1 cellular context compared by ENCODE assay signal in genomic region chr5:150449491-150450339, GRCh38.
TF ChIP-seq lines count a peak whose summit lies in the region.

TSS of gene RPS14 (minus strand) at chr5:150449739. CDS start at chr5:150447733, 2,006 bp downstream.

TF ChIP-seq in K562, 482 proteins besides CTCF, POLR2A, EP300 and RAD21 (continued from another document and continues in another):
- TF ChIP-seq E2F4 (CRISPR knock-in tag; IDR thresholded peaks at IDR 0.05; ENCODE audit: low read depth) (peak; percentile 86), ETV1 (tag; conservative IDR thresholded peaks at IDR 0.05; ENCODE audit: low read depth) (peak; percentile 97), JUND (IDR thresholded peaks at IDR 0.05; ENCODE audit: borderline replicate concordance, low read depth, low read length) (peak; percentile 61), JUND (tag; IDR thresholded peaks at IDR 0.05; ENCODE audit: borderline replicate concordance, low read depth, low read length) (peak; percentile 68; the same call in 1 of the 3 replicates), GABPB1 (CRISPR knock-in tag; IDR thresholded peaks at IDR 0.05) (peak; percentile 98), NFATC3 (IDR thresholded peaks at IDR 0.05) (peak; percentile 33; the same call in 1 of the 2 replicates), ARID4B (CRISPR knock-in tag; IDR thresholded peaks at IDR 0.05) (peak; percentile 79), CREB3 (tag; conservative IDR thresholded peaks at IDR 0.05; ENCODE audit: low read depth) (peak; percentile 83; the same call in 1 of the 2 replicates), ZNF589 (CRISPR knock-in tag; IDR thresholded peaks at IDR 0.05; ENCODE audit: low read depth) (peak; percentile 66), NRF1 (conservative IDR thresholded peaks at IDR 0.05 in 1 of 2, IDR thresholded peaks at IDR 0.05 in 1 of 2) (0 out of 4 replicates have a peak, but pooled peaks of 1 of the 2 experiments have one; percentile 16), PTTG1 (tag; IDR thresholded peaks at IDR 0.05; ENCODE audit: low read depth) (0 out of 2 replicates have a peak, but pooled peaks have one; percentile 33), SMARCB1 (IDR thresholded peaks at IDR 0.05; ENCODE audit: insufficient read length, low read depth) (no peak), SREBF2 (CRISPR knock-in tag; IDR thresholded peaks at IDR 0.05) (0 out of 2 replicates have a peak, but pooled peaks have one; percentile 80), ZNF280B (CRISPR knock-in tag; IDR thresholded peaks at IDR 0.05) (no peak), ARNT (IDR thresholded peaks at IDR 0.05) (peak; percentile 57 to 89; a peak in 3 of 4 replicates), ZNF354B (CRISPR knock-in tag; IDR thresholded peaks at IDR 0.05) (no peak), XRCC5 (IDR thresholded peaks at IDR 0.05; ENCODE audit: low read depth, low read length) (peak; percentile 85; the same call in 1 of the 2 replicates), PHF20 (IDR thresholded peaks at IDR 0.05; ENCODE audit: partially characterized antibody) (peak; percentile 100), CBX3 (IDR thresholded peaks at IDR 0.05; ENCODE audit: borderline replicate concordance in 1 of 2, low read length in 2 of 2) (peak in 1 of 2 experiments; percentile 96; a peak in 2 of 3 replicates), MBD1 (CRISPR knock-in tag; IDR thresholded peaks at IDR 0.05) (no peak), KDM4B (IDR thresholded peaks at IDR 0.05; ENCODE audit: borderline replicate concordance in 2 of 2, low read depth in 1 of 2) (peak in 1 of 2 experiments; percentile 96; a peak in 2 of 4 replicates), TFE3 (CRISPR knock-in tag; IDR thresholded peaks at IDR 0.05) (no peak; the same call in 1 of the 2 replicates), HEY1 (CRISPR knock-in tag; IDR thresholded peaks at IDR 0.05; ENCODE audit: borderline replicate concordance) (0 out of 2 replicates have a peak, but pooled peaks have one; percentile 20), ZNF717 (CRISPR knock-in tag; IDR thresholded peaks at IDR 0.05) (0 out of 2 replicates have a peak, but pooled peaks have one; percentile 12), ZBTB11 (CRISPR knock-in tag; IDR thresholded peaks at IDR 0.05) (peak in 2 of 3 experiments; percentile 48 to 92; a peak in 3 of 6 replicates), THAP7 (CRISPR knock-in tag; IDR thresholded peaks at IDR 0.05) (0 out of 2 replicates have a peak, but pooled peaks have one; percentile 38), ZFX (CRISPR knock-in tag; IDR thresholded peaks at IDR 0.05) (peak; percentile 99), ZNF436 (CRISPR knock-in tag; IDR thresholded peaks at IDR 0.05) (no peak), RERE (CRISPR knock-in tag; IDR thresholded peaks at IDR 0.05; ENCODE audit: borderline replicate concordance) (no peak), PYGO2 (tag; IDR thresholded peaks at IDR 0.05) (peak; percentile 63; the same call in 1 of the 2 replicates), POLR2G (IDR thresholded peaks at IDR 0.05; ENCODE audit: low read depth, low read length) (peak; percentile 100), SP2 (IDR thresholded peaks at IDR 0.05; ENCODE audit: extremely low read depth, low read depth, low read length, poor library complexity, severe bottlenecking) (peak; percentile 83), ZNF24 (IDR thresholded peaks at IDR 0.05) (peak; percentile 30; the same call in 1 of the 2 replicates)
